13 cellular contexts compared by ENCODE assay signal in the genomic region with DNA sequence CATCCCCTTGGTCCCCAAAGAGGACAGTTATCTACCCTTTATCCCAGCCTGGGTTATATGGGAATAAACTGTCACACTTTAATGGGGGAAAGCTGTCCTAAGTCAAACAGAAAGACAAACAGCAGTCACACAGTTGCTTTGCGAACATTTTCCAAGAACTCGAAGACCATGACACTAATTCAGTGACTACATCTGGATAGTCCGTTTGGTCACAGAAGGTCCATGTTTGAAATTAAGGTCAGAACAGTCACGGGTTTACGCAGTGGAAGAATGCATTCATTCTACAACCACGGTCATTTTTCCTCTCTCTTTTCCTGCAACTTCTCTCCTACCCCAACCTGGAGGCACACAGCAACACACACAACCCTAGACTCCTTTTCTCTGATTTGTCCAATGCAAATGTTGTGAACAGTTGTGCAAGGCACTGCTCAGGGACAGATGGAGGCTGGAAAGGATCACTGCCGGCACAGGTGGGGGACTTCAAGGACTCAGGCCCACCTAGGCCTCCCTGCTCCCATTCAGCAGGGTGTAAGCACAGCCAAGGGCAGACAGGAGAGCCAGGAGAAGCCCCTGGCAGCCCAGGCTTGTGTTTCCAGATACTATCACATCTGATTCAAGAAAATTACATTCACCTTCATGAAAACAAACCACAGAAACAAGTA. TPM values are rescaled to one million over a fixed set of nuclear protein-coding genes. Genes with fewer than 3 reads are reported as not detected.
A peak's percentile ranks its signal among the peaks of the same experiment; 100 is the strongest.
DNase-seq lines count a peak whose midpoint lies in the region; ATAC-seq and TF ChIP-seq lines count a peak whose summit lies in the region.
"Had no signal": no experiment of that assay in that cellular context is flagged by ENCODE, and none has a peak within 500 bp of the region (broad histone marks: within the 10 kb centered on the region; RNA-seq: fewer than 3 reads in every experiment).

No MANE protein-coding gene starts in this region.

- H2BK120ac ChIP-seq in neuronal stem cell (ENCODE audit: low read depth, low read length), result no peak overlapping the region

- ATAC-seq in left ventricle myocardium superior, result no peak
- ATAC-seq: foreskin keratinocyte; stimulated activated naive CD8-positive, alpha-beta T cell treated with anti-CD3 and anti-CD28 coated beads, Interleukin-15, Interleukin-2, amounts not matched to agents 100 U/mL and 50 U/mL, for 24 hours had no signal

- WGBS in neuronal stem cell (ENCODE audit: extremely low coverage in 2 of 2, insufficient read length in 2 of 2, insufficient replicate concordance in 1 of 2), 2 donors, result no CpG with 5 or more reads among the region's 7 CpGs

- H2AK5ac ChIP-seq in neuronal stem cell (ENCODE audit: low read depth, low read length), result no peak overlapping the region

- no peak overlapping the region for H4K91ac ChIP-seq in neuronal stem cell (ENCODE audit: low read depth, low read length, poor library complexity)

- no peak overlapping the region for H4K8ac ChIP-seq in neuronal stem cell (ENCODE audit: low read depth, low read length)

- peak overlapping the region; percentile 6 for H3K18ac ChIP-seq in neuronal stem cell (ENCODE audit: low read length)

- TF ChIP-seq POLR2A in vagina (IDR thresholded peaks at IDR 0.05), result no peak

- no peaks in the 10 kb centered on the region for H3K36me3 ChIP-seq in cardiac muscle cell
- peaks cover 5 to 20% of the 10 kb centered on the region in 2 donors for H3K36me3 ChIP-seq in neuronal stem cell (replicated peaks in 1 of 2; ENCODE audit: control insufficient read depth in 2 of 2, insufficient read depth in 2 of 2, low read length in 2 of 2)
- H3K36me3 ChIP-seq in vagina, result no peaks in the 10 kb centered on the region
- H3K36me3 ChIP-seq: HAP-1 had no signal

- intact Hi-C loops in left ventricle myocardium superior (cut with micrococcal nuclease) (no loop called here), vagina (cut with DNase I) (no loop called here)

- peaks cover 5% of the 10 kb centered on the region for H3K27me3 Mint-ChIP-seq in endothelial cell (ENCODE audit: unreplicated experiment)

- H3K4me1 ChIP-seq in cardiac muscle cell (ENCODE audit: low read depth), result peaks cover 78% of the 10 kb centered on the region
- H3K4me1 ChIP-seq in neuronal stem cell (ENCODE audit: control insufficient read depth in 2 of 2, insufficient read depth in 1 of 2, low read depth in 1 of 2, low read length in 2 of 2), result peaks cover 43 to 67% of the 10 kb centered on the region in 2 donors
- peaks cover 90% of the 10 kb centered on the region for H3K4me1 ChIP-seq in vagina

- H3K9ac ChIP-seq in neuronal stem cell (ENCODE audit: low read depth, low read length, poor library complexity), result peak overlapping the region; percentile 26

- H2BK5ac ChIP-seq in neuronal stem cell (ENCODE audit: low read length), result no peak overlapping the region

- H3K9me3 ChIP-seq in cardiac muscle cell (ENCODE audit: low read depth) (no peaks in the 10 kb centered on the region), neuronal stem cell (replicated peaks in 1 of 2; ENCODE audit: control insufficient read depth in 2 of 2, insufficient read depth in 1 of 2, low read depth in 1 of 2, low read length in 2 of 2) (no peaks in the 10 kb centered on the region), vagina (no peaks in the 10 kb centered on the region)
- H3K9me3 ChIP-seq: HAP-1 had no signal

- TF ChIP-seq CTCF in cardiac muscle cell (IDR thresholded peaks at IDR 0.05; ENCODE audit: low read depth, low read length) (no peak), endothelial cell (IDR thresholded peaks at IDR 0.05; ENCODE audit: unreplicated experiment) (no peak), vagina (IDR thresholded peaks at IDR 0.05) (no peak)

- peaks cover 61% of the 10 kb centered on the region for H3K4me1 Mint-ChIP-seq in endothelial cell (ENCODE audit: unreplicated experiment)

- no peak overlapping the region for H2BK15ac ChIP-seq in neuronal stem cell (ENCODE audit: low read length)

- H2AFZ ChIP-seq in neuronal stem cell (ENCODE audit: low read length), result no peak overlapping the region

- no peak overlapping the region for H3K14ac ChIP-seq in neuronal stem cell (ENCODE audit: low read length)

- H3K4ac ChIP-seq in neuronal stem cell (ENCODE audit: low read length), result no peak overlapping the region

- no peak overlapping the region for H3K23ac ChIP-seq in neuronal stem cell (ENCODE audit: low read depth, low read length, poor library complexity)

- no peak overlapping the region for H2BK12ac ChIP-seq in neuronal stem cell (ENCODE audit: low read length)

- H3K9me3 Mint-ChIP-seq in endothelial cell (ENCODE audit: unreplicated experiment), result no peaks in the 10 kb centered on the region

- peak overlapping the region; percentile 11 for H3K27ac Mint-ChIP-seq in endothelial cell (ENCODE audit: unreplicated experiment)

- H3K79me1 ChIP-seq in neuronal stem cell (ENCODE audit: low read depth, low read length), result peaks cover 15% of the 10 kb centered on the region

- peaks cover 13% of the 10 kb centered on the region for H3K36me3 Mint-ChIP-seq in endothelial cell (ENCODE audit: low read depth, unreplicated experiment)

- H3K4me3 Mint-ChIP-seq in endothelial cell (ENCODE audit: unreplicated experiment), result no peak overlapping the region

- H3K4me3 ChIP-seq in cardiac muscle cell (no peak overlapping the region), neuronal stem cell (ENCODE audit: low read length in 2 of 2) (no peak overlapping the region), vagina (no peak overlapping the region)
- H3K4me3 ChIP-seq: HAP-1 had no signal

- H3K27me3 ChIP-seq in cardiac muscle cell (no peaks in the 10 kb centered on the region), neuronal stem cell (ENCODE audit: control insufficient read depth in 3 of 3, insufficient read depth in 3 of 3, low read depth in 1 of 3, low read length in 3 of 3) (no peaks in the 10 kb centered on the region), vagina (no peaks in the 10 kb centered on the region)
- H3K27me3 ChIP-seq: foreskin keratinocyte had no signal

- DNase-seq in cardiac muscle cell (ENCODE audit: low read depth in 1 of 2, low spot score in 1 of 2) (no peak), left ventricle myocardium superior (no peak), endothelial cell (ENCODE audit: low spot score) (no peak), neuronal stem cell (ENCODE audit: low spot score) (no peak), vagina (ENCODE audit: extremely low spot score in 2 of 2) (peak; percentile 58 to 78), NCI-H1417 treated with DMSO at 0.1 percent for 48 hours (lab: John Stamatoyannopoulos, UW) (no peak), substantia nigra (lab: John Stamatoyannopoulos, UW) (no peak), NCI-H2196 (lab: John Stamatoyannopoulos, UW; ENCODE audit: unreplicated experiment) (no peak)
- DNase-seq: foreskin keratinocyte; NCI-H1694 treated with DMSO at 0.1 percent for 48 hours; stimulated activated naive CD8-positive, alpha-beta T cell treated with anti-CD3 and anti-CD28 coated beads, Interleukin-15, Interleukin-2, amounts not matched to agents 100 U/mL and 50 U/mL, for 24 hours had no signal

- H3K4me2 ChIP-seq in neuronal stem cell (ENCODE audit: insufficient read depth, low read length, poor library complexity, severe bottlenecking), result no peak overlapping the region

- H3K27ac ChIP-seq in cardiac muscle cell (peak overlapping the region; percentile 86), neuronal stem cell (replicated peaks; ENCODE audit: low read length) (peak overlapping the region; percentile 34), vagina (peak overlapping the region; percentile 88), substantia nigra (ENCODE audit: low read depth, low read length, poor library complexity, severe bottlenecking) (no peak overlapping the region)
- H3K27ac ChIP-seq: foreskin keratinocyte, VCaP had no signal

RNA-seq across cellular contexts. Expression of a gene that starts 39.9 kb away (rescaled TPM):
- 44.7 and 78.6 TPM in 2 replicates for total RNA-seq in cardiac muscle cell
- 17.0 and 26.2 TPM in 2 replicates for polyA plus RNA-seq in cardiac muscle cell
- total RNA-seq in left ventricle myocardium superior, result 14.0 TPM
- total RNA-seq in endothelial cell (ENCODE audit: unreplicated experiment), result 83.2 TPM
- 40.4 TPM for polyA plus RNA-seq in neuronal stem cell (2013, experiment 1 of 2)
- polyA plus RNA-seq in neuronal stem cell (2013, experiment 2 of 2), result 42.5 TPM
- total RNA-seq in vagina, result 46.4 TPM

Comparison
In these comparisons a context has a peak if more than half of its experiments do, and no peak if none do; other contexts are left out.
1. DNase-seq: peak in vagina (2 of 2); none in cardiac muscle cell (0 of 2), left ventricle myocardium superior (single experiment), endothelial cell (single experiment), neuronal stem cell (single experiment), NCI-H1417 treated with DMSO at 0.1 percent for 48 hours (single experiment), substantia nigra (0 of 49) and NCI-H2196 (single experiment).